Comparison of ENCODE assay signal across 32 cellular contexts in the genomic region with DNA sequence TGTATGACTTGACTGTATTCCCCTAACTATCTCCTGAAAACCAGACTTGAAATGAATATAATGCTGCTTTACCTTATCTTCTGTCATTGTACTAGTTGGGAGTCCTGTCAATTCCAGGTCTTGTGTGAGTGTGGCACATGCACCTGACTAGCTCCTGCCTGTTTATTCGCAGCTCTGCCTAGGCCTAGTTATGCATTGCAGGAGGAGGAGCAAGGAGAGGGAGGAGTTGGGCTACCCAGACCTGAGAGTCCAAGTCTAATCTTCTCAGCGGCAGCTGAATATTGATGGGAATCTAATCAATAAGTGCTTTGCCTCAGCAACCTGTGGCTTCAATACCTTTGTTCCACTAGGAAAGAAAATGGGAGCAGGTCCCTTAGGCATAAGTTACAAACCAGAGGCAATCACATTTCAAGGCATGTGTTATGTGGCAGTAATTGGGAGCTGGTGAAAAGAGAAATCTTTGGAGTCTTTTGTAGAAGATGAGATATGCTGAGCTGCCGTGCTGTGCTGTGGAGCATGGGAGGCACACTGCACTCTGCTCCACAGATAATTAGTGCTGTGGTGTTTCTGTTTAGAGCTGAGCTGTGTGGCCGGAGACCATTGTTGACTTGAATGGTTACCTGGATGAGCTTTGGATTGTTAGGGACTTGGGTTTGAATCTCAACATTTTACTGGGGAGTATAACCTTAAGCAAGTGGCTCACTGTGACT. TPM values are rescaled to one million over a fixed set of nuclear protein-coding genes. Genes with fewer than 3 reads are reported as not detected.
A peak's percentile ranks its signal among the peaks of the same experiment; 100 is the strongest.
DNase-seq lines count a peak whose midpoint lies in the region; ATAC-seq and TF ChIP-seq lines count a peak whose summit lies in the region.
"Had no signal": no experiment of that assay in that cellular context is flagged by ENCODE, and none has a peak within 500 bp of the region (broad histone marks: within the 10 kb centered on the region; RNA-seq: fewer than 3 reads in every experiment).

Gene SLC2A2 (minus strand): TSS at position 137 of the 710 bp plus-strand sequence. CDS start 50 bp downstream, at position 87.

- intact Hi-C loops in Caco-2 (cut with micrococcal nuclease; ENCODE audit: unreplicated experiment): no loop called here

- H3K27ac Mint-ChIP-seq in Caco-2 (ENCODE audit: unreplicated experiment): no peak within 1 kb of the TSS
- H3K27ac Mint-ChIP-seq: activated naive CD8-positive, alpha-beta T cell treated with anti-CD3 and anti-CD28 coated beads, Interleukin-2, amount 10 ng/mL, durations not matched to agents 7 days and 5 days; activated T-cell treated with anti-CD3 and anti-CD28 coated beads, Interleukin-2, amount 50 U/mL, for 24 hours; CD4-positive, alpha-beta T cell had no signal

- H3K4me1 ChIP-seq in Caco-2 (peaks cover 40% of the 10 kb centered on the region), muscle layer of duodenum (ENCODE audit: control insufficient read depth in 1 of 2, insufficient read depth in 2 of 2, low read length in 2 of 2) (peaks cover 0 to 3% of the 10 kb centered on the region in 2 donors)

- no peak within 1 kb of the TSS for H3K4me3 ChIP-seq in Caco-2 (ENCODE audit: low read depth, low read length)
- no peak within 1 kb of the TSS for H3K4me3 ChIP-seq in WERI-Rb-1 (ENCODE audit: low read depth, low read length)
- H3K4me3 ChIP-seq in muscle layer of duodenum (ENCODE audit: low read depth in 1 of 2, low read length in 2 of 2): no peak within 1 kb of the TSS
- H3K4me3 ChIP-seq: SJSA1 had no signal

- peaks cover 20% of the 10 kb centered on the region for H3K4me1 Mint-ChIP-seq in Caco-2 (ENCODE audit: low read depth, unreplicated experiment)
- H3K4me1 Mint-ChIP-seq: activated naive CD8-positive, alpha-beta T cell treated with anti-CD3 and anti-CD28 coated beads, Interleukin-2, amount 10 ng/mL, durations not matched to agents 7 days and 5 days had no signal

- H3K36me3 ChIP-seq in Caco-2 (ENCODE audit: control insufficient read depth, insufficient read depth, low read length) (no peaks in the 10 kb centered on the region; the same call in 1 of the 2 replicates), WERI-Rb-1 (no peaks in the 10 kb centered on the region), muscle layer of duodenum (ENCODE audit: control insufficient read depth in 1 of 2, insufficient read depth in 2 of 2, low read length in 2 of 2) (no peaks in the 10 kb centered on the region)
- H3K36me3 ChIP-seq: SJSA1, tibial artery had no signal

- H3K27ac ChIP-seq in WERI-Rb-1 (no peak within 1 kb of the TSS), muscle layer of duodenum (ENCODE audit: low read length) (peak within 1 kb of the TSS; percentile 6)
- H3K27ac ChIP-seq: HL-60, SJSA1, tibial artery had no signal

- no peaks in the 10 kb centered on the region for H3K27me3 Mint-ChIP-seq in Caco-2 (ENCODE audit: insufficient read depth, unreplicated experiment)

- H3K9me3 ChIP-seq in Caco-2: no peaks in the 10 kb centered on the region
- no peaks in the 10 kb centered on the region for H3K9me3 ChIP-seq in WERI-Rb-1 (ENCODE audit: severe bottlenecking)
- no peaks in the 10 kb centered on the region for H3K9me3 ChIP-seq in muscle layer of duodenum (ENCODE audit: control insufficient read depth in 1 of 2, low read length in 2 of 2)
- H3K9me3 ChIP-seq: SJSA1, tibial artery had no signal

- POLR2A ChIA-PET in Caco-2 (lab: Charles Lee): no interaction called here

- CTCF ChIA-PET in Caco-2 (lab: Charles Lee): interaction anchor here (0.7 to 1.2 kb wide), 3 partner anchors 23 to 225 kb away, joined by 3 to 5 read pairs (median 4); no protein-coding TSS in a partner anchor

- DNase-seq in Caco-2: peak; percentile 30 to 41
- DNase-seq in WERI-Rb-1: peak; percentile 36
- peak; percentile 58 for DNase-seq in kidney tubule cell (ENCODE audit: low spot score)
- no peak for DNase-seq in NCI-H1092 treated with DMSO at 0.1 percent for 48 hours (lab: John Stamatoyannopoulos, UW)
- no peak for DNase-seq in NCI-H526 (lab: John Stamatoyannopoulos, UW)
- DNase-seq: activated CD4-positive, CD25-positive, alpha-beta regulatory T cell; activated effector memory CD4-positive, alpha-beta T cell treated with anti-CD3 and anti-CD28 coated beads, Interleukin-2, amount 50 U/mL, for 16 hours; activated naive CD8-positive, alpha-beta T cell treated with anti-CD3 and anti-CD28 coated beads, Interleukin-2, amount 10 ng/mL, durations not matched to agents 7 days and 5 days; activated T-cell treated with anti-CD3 and anti-CD28 coated beads, Interleukin-2, amount 50 U/mL, for 24 hours; aorta; CD4-positive, alpha-beta T cell; effector CD8-positive, alpha-beta T cell; EL; H7; Karpas-422; NCI-H1417 treated with DMSO at 0.1 percent for 48 hours; NCI-H2081; NCI-H774; RPMI8226; stimulated activated CD4-positive, alpha-beta T cell treated with anti-CD3 and anti-CD28 coated beads, Interleukin-4, amount 100 ng/mL, for 24 hours; T-helper 1 cell; tibial artery had no signal

- ATAC-seq in GM19452 (IDR thresholded peaks at IDR 0.05; ENCODE audit: unreplicated experiment) (no peak), GM19328 (IDR thresholded peaks at IDR 0.05; ENCODE audit: unreplicated experiment) (no peak)
- ATAC-seq: sciatic nerve had no signal

- no peaks in the 10 kb centered on the region for H3K9me3 Mint-ChIP-seq in Caco-2 (ENCODE audit: unreplicated experiment)
- H3K9me3 Mint-ChIP-seq: activated naive CD8-positive, alpha-beta T cell treated with anti-CD3 and anti-CD28 coated beads, Interleukin-2, amount 10 ng/mL, durations not matched to agents 7 days and 5 days; activated T-cell treated with anti-CD3 and anti-CD28 coated beads, Interleukin-2, amount 50 U/mL, for 24 hours; CD4-positive, alpha-beta T cell had no signal

- H3K27me3 ChIP-seq in Caco-2 (replicated peaks; ENCODE audit: control insufficient read depth, insufficient read depth, low read length): no peaks in the 10 kb centered on the region
- no peaks in the 10 kb centered on the region for H3K27me3 ChIP-seq in WERI-Rb-1 (ENCODE audit: insufficient read depth, low read depth, severe bottlenecking)
- H3K27me3 ChIP-seq in muscle layer of duodenum (ENCODE audit: low read depth, low read length): no peaks in the 10 kb centered on the region
- H3K27me3 ChIP-seq: tibial artery had no signal

- TF ChIP-seq CTCF in Caco-2 (IDR thresholded peaks at IDR 0.05; ENCODE audit: insufficient read depth in 1 of 2, low read depth in 1 of 2, low read length in 1 of 2, severe bottlenecking in 1 of 2, unreplicated experiment in 1 of 2) (no peak), WERI-Rb-1 (IDR thresholded peaks at IDR 0.05; ENCODE audit: low read depth, low read length) (no peak)

- BruUV-seq in Caco-2 (replicated peaks; lab: Mats Ljungman, UMichigan): no TSS peak

- H3K4me3 Mint-ChIP-seq in Caco-2 (ENCODE audit: unreplicated experiment): peak within 1 kb of the TSS; percentile 32
- H3K4me3 Mint-ChIP-seq: activated naive CD8-positive, alpha-beta T cell treated with anti-CD3 and anti-CD28 coated beads, Interleukin-2, amount 10 ng/mL, durations not matched to agents 7 days and 5 days; activated T-cell treated with anti-CD3 and anti-CD28 coated beads, Interleukin-2, amount 50 U/mL, for 24 hours; CD4-positive, alpha-beta T cell had no signal

- peaks cover 7% of the 10 kb centered on the region for H3K36me3 Mint-ChIP-seq in Caco-2 (ENCODE audit: insufficient read depth, unreplicated experiment)
- H3K36me3 Mint-ChIP-seq: activated naive CD8-positive, alpha-beta T cell treated with anti-CD3 and anti-CD28 coated beads, Interleukin-2, amount 10 ng/mL, durations not matched to agents 7 days and 5 days had no signal

RNA-seq across cellular contexts. Expression of gene SLC2A2, which starts in this region (rescaled TPM):
- 4.0 and 4.6 TPM in 2 replicates for total RNA-seq in Caco-2 (2022)
- total RNA-seq: A673; activated naive CD8-positive, alpha-beta T cell treated with anti-CD3 and anti-CD28 coated beads, Interleukin-2, amount 10 ng/mL, durations not matched to agents 7 days and 5 days; aorta; CD4-positive, alpha-beta T cell; H7; lung microvascular endothelial cell; myocyte; posterior vena cava; sciatic nerve; SJSA1 had no signal

Comparison
In these comparisons a context has a peak if more than half of its experiments do, and no peak if none do; other contexts are left out.
1. DNase-seq: peak in Caco-2 (2 of 2), WERI-Rb-1 (single experiment) and kidney tubule cell (single experiment); none in NCI-H1092 treated with DMSO at 0.1 percent for 48 hours (single experiment) and NCI-H526 (0 of 2).